In the genomic region with DNA sequence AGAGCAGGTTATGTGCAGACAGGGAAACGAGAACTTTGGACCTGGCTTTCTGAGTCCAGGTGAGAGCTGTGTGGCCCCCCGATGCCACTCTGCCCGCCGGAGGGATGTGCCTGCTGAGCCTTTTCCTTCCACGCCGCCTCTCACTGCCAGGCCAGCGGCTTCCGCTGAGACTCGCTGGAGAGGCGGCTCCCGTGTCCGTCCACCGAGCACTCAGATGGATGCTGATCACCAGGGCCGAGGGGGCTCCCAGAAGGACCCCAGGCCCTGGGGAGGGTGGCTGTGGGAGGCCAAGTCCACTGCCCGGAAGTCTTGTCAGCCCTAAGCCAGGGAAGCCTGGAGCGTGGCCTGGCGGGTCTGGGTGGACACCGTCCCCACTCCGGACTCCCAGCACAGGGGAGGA, we compare ENCODE assay signal across 20 cellular contexts. TPM values are rescaled to one million over a fixed set of nuclear protein-coding genes. Genes with fewer than 3 reads are reported as not detected.
DNase-seq lines count a peak whose midpoint lies in the region; ATAC-seq and TF ChIP-seq lines count a peak whose summit lies in the region.
"Had no signal": no experiment of that assay in that cellular context is flagged by ENCODE, and none has a peak within 500 bp of the region (broad histone marks: within the 10 kb centered on the region; RNA-seq: fewer than 3 reads in every experiment).

No MANE protein-coding gene starts in this region.

- CTCF ChIA-PET in activated CD4-positive, alpha-beta memory T cell treated with anti-CD3 and anti-CD28 coated beads, Interleukin-2, amount 10 ng/mL, durations not matched to agents 7 days and 5 days (lab: Charles Lee), result no interaction called here
- CTCF ChIA-PET in PC-9 (lab: Charles Lee), result no interaction called here

- no peaks in the 10 kb centered on the region for H3K79me2 ChIP-seq in PC-9 (ENCODE audit: low read depth)

- no peaks in the 10 kb centered on the region for H3K9me3 Mint-ChIP-seq in activated CD4-positive, alpha-beta memory T cell treated with anti-CD3 and anti-CD28 coated beads, Interleukin-2, amount 10 ng/mL, durations not matched to agents 7 days and 5 days
- H3K9me3 Mint-ChIP-seq: CD4-positive, CD25-positive, alpha-beta regulatory T cell had no signal

- 97% methylated on average over 19 of the region's 19 CpGs for WGBS in right cardiac atrium
- WGBS in gastroesophageal sphincter (ENCODE audit: low coverage in 1 of 2), 2 donors, result 100% methylated on average over 2 of the region's 19 CpGs; no CpG with 5 or more reads in 1 of the 2 donors

- H3K4me1 Mint-ChIP-seq in activated CD4-positive, alpha-beta memory T cell treated with anti-CD3 and anti-CD28 coated beads, Interleukin-2, amount 10 ng/mL, durations not matched to agents 7 days and 5 days, result no peaks in the 10 kb centered on the region
- H3K4me1 Mint-ChIP-seq: CD4-positive, CD25-positive, alpha-beta regulatory T cell had no signal

- H3K9me2 ChIP-seq in PC-9 (ENCODE audit: insufficient read depth), result no peaks in the 10 kb centered on the region

- intact Hi-C loops in right cardiac atrium (cut with DNase I), result no loop called here
- intact Hi-C loops in Right ventricle myocardium superior (cut with DNase I), result no loop called here
- intact Hi-C loops in PC-9 (cut with micrococcal nuclease; ENCODE audit: unreplicated experiment), result no loop called here

- DNase-seq in right cardiac atrium, result peak in 2 of 3 donors; percentile 37 to 56
- no peak for DNase-seq in Right ventricle myocardium superior
- DNase-seq in activated CD4-positive, alpha-beta memory T cell treated with anti-CD3 and anti-CD28 coated beads, Interleukin-2, amount 10 ng/mL, durations not matched to agents 7 days and 5 days, result no peak
- DNase-seq in PC-9, result no peak
- DNase-seq in NCI-H69 (lab: John Stamatoyannopoulos, UW), result no peak
- DNase-seq: CD4-positive, CD25-positive, alpha-beta regulatory T cell; KBM-7; MG63; NCI-H1105 treated with DMSO at 0.1 percent for 48 hours; NCI-H146; NCI-H2029; NCI-H446; NCI-H524 treated with DMSO at 0.1 percent for 48 hours; NCI-H82; RPMI8226; SIG-M5 had no signal

- no peaks in the 10 kb centered on the region for H3K27me3 Mint-ChIP-seq in activated CD4-positive, alpha-beta memory T cell treated with anti-CD3 and anti-CD28 coated beads, Interleukin-2, amount 10 ng/mL, durations not matched to agents 7 days and 5 days
- H3K27me3 Mint-ChIP-seq: CD4-positive, CD25-positive, alpha-beta regulatory T cell had no signal

- H3K36me3 ChIP-seq in gastroesophageal sphincter (peaks cover 0 to 59% of the 10 kb centered on the region in 2 donors), stomach smooth muscle (ENCODE audit: control insufficient read depth in 2 of 2, insufficient read depth in 2 of 2, low read length in 2 of 2) (peaks cover 8 to 12% of the 10 kb centered on the region in 2 donors), PC-9 (ENCODE audit: low read depth) (no peaks in the 10 kb centered on the region)

- H3K4me3 ChIP-seq in right cardiac atrium (ENCODE audit: low read length), result no peak overlapping the region
- no peak overlapping the region for H3K4me3 ChIP-seq in gastroesophageal sphincter
- H3K4me3 ChIP-seq in stomach smooth muscle (ENCODE audit: low read length in 2 of 2), result no peak overlapping the region
- no peak overlapping the region for H3K4me3 ChIP-seq in PC-9
- H3K4me3 ChIP-seq: BLaER1, MG63, SK-N-MC had no signal

- H3K27ac ChIP-seq in right cardiac atrium (ENCODE audit: low read length) (no peak overlapping the region), gastroesophageal sphincter (peak overlapping the region in 3 of 4 donors; percentile 75 to 81 (median 77)), stomach smooth muscle (ENCODE audit: low read length) (peak overlapping the region; percentile 87), PC-9 (no peak overlapping the region)
- H3K27ac ChIP-seq: BLaER1, SK-N-MC had no signal

- H2AFZ ChIP-seq in PC-9, result no peak overlapping the region

- no peak for TF ChIP-seq POLR2A in gastroesophageal sphincter (IDR thresholded peaks at IDR 0.05)

- no peak for TF ChIP-seq CTCF in gastroesophageal sphincter (IDR thresholded peaks at IDR 0.05)
- TF ChIP-seq CTCF in PC-9 (conservative IDR thresholded peaks at IDR 0.05), result no peak

- TF ChIP-seq EP300 in gastroesophageal sphincter (IDR thresholded peaks at IDR 0.05), result no peak

- peaks cover 15% of the 10 kb centered on the region; the same call in 1 of the 2 replicates for H3F3A ChIP-seq in PC-9 (ENCODE audit: insufficient read depth, low read depth)

- H3K4me3 Mint-ChIP-seq in activated CD4-positive, alpha-beta memory T cell treated with anti-CD3 and anti-CD28 coated beads, Interleukin-2, amount 10 ng/mL, durations not matched to agents 7 days and 5 days, result no peak overlapping the region
- H3K4me3 Mint-ChIP-seq: CD4-positive, CD25-positive, alpha-beta regulatory T cell had no signal

- H3K27me3 ChIP-seq in right cardiac atrium (ENCODE audit: control insufficient read depth, insufficient read depth) (no peaks in the 10 kb centered on the region), gastroesophageal sphincter (no peaks in the 10 kb centered on the region), stomach smooth muscle (ENCODE audit: control insufficient read depth in 1 of 2, insufficient read depth in 2 of 2, low read length in 2 of 2) (no peaks in the 10 kb centered on the region), PC-9 (ENCODE audit: insufficient read depth, low read depth) (no peaks in the 10 kb centered on the region)
- H3K27me3 ChIP-seq: BLaER1, MG63 had no signal

- BruUV-seq in PC-9 (replicated peaks; lab: Mats Ljungman, UMichigan), result no TSS peak

- ATAC-seq in right cardiac atrium (no peak), Right ventricle myocardium superior (ENCODE audit: poor library complexity) (no peak), gastroesophageal sphincter (no peak)

- no peaks in the 10 kb centered on the region for H3K4me1 ChIP-seq in right cardiac atrium (ENCODE audit: control insufficient read depth, insufficient read depth, low read length)
- peaks cover 0 to 23% (median 6%) of the 10 kb centered on the region in 3 donors for H3K4me1 ChIP-seq in gastroesophageal sphincter
- H3K4me1 ChIP-seq in stomach smooth muscle (ENCODE audit: control insufficient read depth, insufficient read depth, low read length), result peaks cover 18% of the 10 kb centered on the region
- no peaks in the 10 kb centered on the region for H3K4me1 ChIP-seq in PC-9 (replicated peaks; ENCODE audit: insufficient read depth)

- H3K4me2 ChIP-seq in PC-9, result no peak overlapping the region
- H3K4me2 ChIP-seq: BLaER1 had no signal

- H4K20me1 ChIP-seq in PC-9 (ENCODE audit: insufficient read depth), result no peaks in the 10 kb centered on the region

- POLR2A ChIA-PET in activated CD4-positive, alpha-beta memory T cell treated with anti-CD3 and anti-CD28 coated beads, Interleukin-2, amount 10 ng/mL, durations not matched to agents 7 days and 5 days (lab: Charles Lee), result interaction anchor here (0.6 to 1.1 kb wide), 2 partner anchors 13 to 905 kb away, joined by 3 read pairs; no protein-coding TSS in a partner anchor
- POLR2A ChIA-PET in PC-9 (lab: Charles Lee; ENCODE audit: unreplicated experiment), result interaction anchor here (0.9 kb wide), 1 partner anchor 9 kb away, joined by 4 read pairs; no protein-coding TSS in a partner anchor

- H3K27ac Mint-ChIP-seq in activated CD4-positive, alpha-beta memory T cell treated with anti-CD3 and anti-CD28 coated beads, Interleukin-2, amount 10 ng/mL, durations not matched to agents 7 days and 5 days, result no peak overlapping the region
- H3K27ac Mint-ChIP-seq: CD4-positive, CD25-positive, alpha-beta regulatory T cell had no signal

- no peak overlapping the region for H3K9ac ChIP-seq in stomach smooth muscle (ENCODE audit: low read length in 2 of 2)
- H3K9ac ChIP-seq: BLaER1 had no signal

- H3K9me3 ChIP-seq in right cardiac atrium (ENCODE audit: control insufficient read depth, low read length), result no peaks in the 10 kb centered on the region
- H3K9me3 ChIP-seq in gastroesophageal sphincter, result no peaks in the 10 kb centered on the region
- H3K9me3 ChIP-seq in stomach smooth muscle (ENCODE audit: control insufficient read depth in 2 of 2, low read length in 2 of 2), result peaks cover 0 to 4% of the 10 kb centered on the region in 2 donors
- no peaks in the 10 kb centered on the region for H3K9me3 ChIP-seq in PC-9 (ENCODE audit: insufficient read depth, low read depth)
- H3K9me3 ChIP-seq: BLaER1, MG63 had no signal

- peaks cover 17% of the 10 kb centered on the region for H3K36me3 Mint-ChIP-seq in activated CD4-positive, alpha-beta memory T cell treated with anti-CD3 and anti-CD28 coated beads, Interleukin-2, amount 10 ng/mL, durations not matched to agents 7 days and 5 days (ENCODE audit: low read depth)

RNA-seq across cellular contexts. Expression of a gene that starts 16.5 kb away (rescaled TPM):
- total RNA-seq in right cardiac atrium (10 to 100 TPM; 28.6 to 36.2 (median 31.8) TPM), Right ventricle myocardium superior (36.1 TPM), gastroesophageal sphincter (10 to 100 TPM in 3 of 4 donors, 1 to 10 TPM in 1; 8.9 to 22.2 (median 10.1) TPM), PC-9 (2021) (88.5 and 136 TPM in 2 replicates)
- 57.5 TPM for polyA plus RNA-seq in right cardiac atrium
- 10 to 100 TPM; 54.3 to 55.6 TPM for total RNA-seq in activated CD4-positive, alpha-beta memory T cell treated with anti-CD3 and anti-CD28 coated beads, Interleukin-2, amount 10 ng/mL, durations not matched to agents 7 days and 5 days

RNA-seq across cellular contexts. Expression of a gene that starts 29.7 kb away (rescaled TPM):
- 10 to 100 TPM in 3 of 4 donors, 1 to 10 TPM in 1; 9.6 to 12.9 (median 11.1) TPM for total RNA-seq in right cardiac atrium
- 7.2 TPM for polyA plus RNA-seq in right cardiac atrium
- total RNA-seq in Right ventricle myocardium superior, result 9.4 TPM
- total RNA-seq in gastroesophageal sphincter, result 10 to 100 TPM; 19.0 to 25.2 (median 20.8) TPM
- 10 to 100 TPM; 22.4 to 22.6 TPM for total RNA-seq in activated CD4-positive, alpha-beta memory T cell treated with anti-CD3 and anti-CD28 coated beads, Interleukin-2, amount 10 ng/mL, durations not matched to agents 7 days and 5 days
- 24.9 and 28.0 TPM in 2 replicates for total RNA-seq in PC-9 (2021)

RNA-seq across cellular contexts. Expression of a gene that starts 40.7 kb away (rescaled TPM):
- total RNA-seq in right cardiac atrium (100 to 1,000 TPM in 1 of 4 donors, 10 to 100 TPM in 3; 74.9 to 102 (median 83.5) TPM), Right ventricle myocardium superior (93.8 TPM), gastroesophageal sphincter (10 to 100 TPM; 24.4 to 42.2 (median 33.0) TPM), PC-9 (2021) (175 and 189 TPM in 2 replicates)
- 53.3 TPM for polyA plus RNA-seq in right cardiac atrium
- 10 to 100 TPM; 94.1 to 95.0 TPM for total RNA-seq in activated CD4-positive, alpha-beta memory T cell treated with anti-CD3 and anti-CD28 coated beads, Interleukin-2, amount 10 ng/mL, durations not matched to agents 7 days and 5 days

Comparison
In these comparisons a context has a peak if more than half of its experiments do, and no peak if none do; other contexts are left out.
1. DNase-seq: peak in right cardiac atrium (2 of 3); none in Right ventricle myocardium superior (single experiment), activated CD4-positive, alpha-beta memory T cell treated with anti-CD3 and anti-CD28 coated beads, Interleukin-2, amount 10 ng/mL, durations not matched to agents 7 days and 5 days (single experiment), PC-9 (0 of 2) and NCI-H69 (single experiment).
2. H3K27ac ChIP-seq: peak in gastroesophageal sphincter (3 of 4) and stomach smooth muscle (single experiment); none in right cardiac atrium (single experiment) and PC-9 (single experiment).